1 cellular context compared by ENCODE assay signal in the genomic region with DNA sequence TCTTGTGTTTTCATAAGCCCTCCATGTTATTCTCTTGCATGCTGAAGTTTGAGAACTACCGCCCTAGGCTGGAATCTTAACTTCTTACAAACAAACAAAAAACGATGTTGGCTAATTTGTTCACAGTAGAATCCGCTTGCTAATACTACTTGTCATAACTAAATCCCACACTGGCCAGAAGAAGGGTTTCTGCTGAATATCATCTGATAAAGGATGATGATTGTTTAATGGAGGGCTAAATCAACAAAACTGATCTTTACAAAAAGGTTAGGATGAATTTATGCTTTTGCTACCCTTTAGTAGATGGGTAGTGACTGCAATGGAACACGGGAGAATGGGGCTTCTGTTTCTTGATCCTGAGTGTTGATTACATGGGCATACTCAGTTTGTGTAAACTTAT.
TF ChIP-seq lines count a peak whose summit lies in the region.

No MANE protein-coding gene starts in this region.

TF ChIP-seq in IMR-90, 13 proteins besides CTCF, POLR2A, EP300 and RAD21 (continued from another document):
- TF ChIP-seq, protein P1, sequence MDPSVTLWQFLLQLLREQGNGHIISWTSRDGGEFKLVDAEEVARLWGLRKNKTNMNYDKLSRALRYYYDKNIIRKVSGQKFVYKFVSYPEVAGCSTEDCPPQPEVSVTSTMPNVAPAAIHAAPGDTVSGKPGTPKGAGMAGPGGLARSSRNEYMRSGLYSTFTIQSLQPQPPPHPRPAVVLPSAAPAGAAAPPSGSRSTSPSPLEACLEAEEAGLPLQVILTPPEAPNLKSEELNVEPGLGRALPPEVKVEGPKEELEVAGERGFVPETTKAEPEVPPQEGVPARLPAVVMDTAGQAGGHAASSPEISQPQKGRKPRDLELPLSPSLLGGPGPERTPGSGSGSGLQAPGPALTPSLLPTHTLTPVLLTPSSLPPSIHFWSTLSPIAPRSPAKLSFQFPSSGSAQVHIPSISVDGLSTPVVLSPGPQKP (IDR thresholded peaks at IDR 0.05; ENCODE audit: borderline replicate concordance, low read depth, low read length) = no peak
- TF ChIP-seq, protein P2, sequence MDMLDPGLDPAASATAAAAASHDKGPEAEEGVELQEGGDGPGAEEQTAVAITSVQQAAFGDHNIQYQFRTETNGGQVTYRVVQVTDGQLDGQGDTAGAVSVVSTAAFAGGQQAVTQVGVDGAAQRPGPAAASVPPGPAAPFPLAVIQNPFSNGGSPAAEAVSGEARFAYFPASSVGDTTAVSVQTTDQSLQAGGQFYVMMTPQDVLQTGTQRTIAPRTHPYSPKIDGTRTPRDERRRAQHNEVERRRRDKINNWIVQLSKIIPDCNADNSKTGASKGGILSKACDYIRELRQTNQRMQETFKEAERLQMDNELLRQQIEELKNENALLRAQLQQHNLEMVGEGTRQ (IDR thresholded peaks at IDR 0.05; ENCODE audit: low read depth, low read length) = no peak
- TF ChIP-seq NFE2L2 (IDR thresholded peaks at IDR 0.05; ENCODE audit: low read depth, low read length) = no peak
- TF ChIP-seq MAFK (IDR thresholded peaks at IDR 0.05; ENCODE audit: low read depth, low read length) = no peak
- no peak for TF ChIP-seq MAZ (IDR thresholded peaks at IDR 0.05; ENCODE audit: borderline replicate concordance, low read depth, low read length)
- TF ChIP-seq CHD1 (IDR thresholded peaks at IDR 0.05; ENCODE audit: low read depth, low read length) = no peak
- TF ChIP-seq FOS (IDR thresholded peaks at IDR 0.05; ENCODE audit: low read depth, low read length) = no peak
- no peak for TF ChIP-seq SMC3 (IDR thresholded peaks at IDR 0.05; ENCODE audit: low read depth, low read length)
- TF ChIP-seq MXI1 (IDR thresholded peaks at IDR 0.05; ENCODE audit: borderline replicate concordance, low read depth, low read length) = no peak
- no peak for TF ChIP-seq BHLHE40 (IDR thresholded peaks at IDR 0.05; ENCODE audit: low read depth, low read length)
- no peak for TF ChIP-seq RFX5 (IDR thresholded peaks at IDR 0.05; ENCODE audit: low read depth, low read length)
TF ChIP-seq in IMR-90: peak in this region for 0.
